Comparison of ENCODE assay signal across 1 cellular context in genomic region chr14:60632777-60633176, GRCh38.
TF ChIP-seq lines count a peak whose summit lies in the region.

No MANE protein-coding gene starts in this region.

TF ChIP-seq in H1, 55 proteins besides CTCF, POLR2A, EP300 and RAD21 (continued from another document):
- TF ChIP-seq CHD7 (IDR thresholded peaks at IDR 0.05; ENCODE audit: insufficient replicate concordance, low read length) (no peak), YY1 (IDR thresholded peaks at IDR 0.05; ENCODE audit: low read depth, low read length) (no peak), KDM1A (IDR thresholded peaks at IDR 0.05; ENCODE audit: borderline replicate concordance, low read length) (no peak)
TF ChIP-seq in H1: peak in this region for 0.
